ENCODE assay signal across 27 cellular contexts in the genomic region with DNA sequence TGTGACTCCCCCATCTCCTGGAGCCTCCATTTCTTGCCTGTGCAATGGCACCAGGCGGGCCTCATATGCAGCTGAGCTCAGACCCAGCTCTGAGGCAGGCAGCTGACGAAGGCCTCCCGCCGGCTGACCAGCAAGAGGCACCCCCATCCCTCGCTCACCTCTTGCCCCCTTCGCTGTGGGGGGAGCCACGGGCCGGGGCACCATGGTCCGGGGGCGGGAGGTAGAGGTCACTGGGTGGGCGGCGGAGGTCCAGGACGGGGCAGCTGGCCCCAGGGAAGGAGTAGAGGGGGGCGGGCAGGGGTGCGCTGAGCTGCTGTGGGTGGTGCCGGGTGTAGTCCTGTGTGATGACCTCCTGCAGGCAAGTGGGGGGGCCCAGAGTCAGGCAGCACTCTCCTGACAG. TPM values are rescaled to one million over a fixed set of nuclear protein-coding genes. Genes with fewer than 3 reads are reported as not detected.
"Had no signal": no experiment of that assay in that cellular context is flagged by ENCODE, and none has a peak within 500 bp of the region (broad histone marks: within the 10 kb centered on the region; RNA-seq: fewer than 3 reads in every experiment).

No MANE protein-coding gene starts in this region.

- H3K4me3 Mint-ChIP-seq: naive thymus-derived CD8-positive, alpha-beta T cell; natural killer cell treated with Interleukin-12 subunit alpha and Interleukin-12 subunit beta and Interleukin-15 and Interleukin-18, amount 100 ng/mL, for 72 hours; nephron progenitor cell; neural crest cell; stimulated activated effector memory CD8-positive, alpha-beta T cell treated with anti-CD3 and anti-CD28 coated beads, Interleukin-12 subunit alpha, Interleukin-12 subunit beta, amount 100 ng/mL, for 72 hours had no signal

- H3K9me3 Mint-ChIP-seq: naive thymus-derived CD8-positive, alpha-beta T cell; natural killer cell treated with Interleukin-12 subunit alpha and Interleukin-12 subunit beta and Interleukin-15 and Interleukin-18, amount 100 ng/mL, for 72 hours; nephron progenitor cell; neural crest cell; stimulated activated effector memory CD8-positive, alpha-beta T cell treated with anti-CD3 and anti-CD28 coated beads, Interleukin-12 subunit alpha, Interleukin-12 subunit beta, amount 100 ng/mL, for 72 hours; stimulated activated naive B cell treated with anti-CD40 and anti-IgM and Interleukin-4, amounts not matched to agents 10 μg/mL and 1 μg/mL and 100 μg/mL, for 72 hours had no signal

- H3K27ac Mint-ChIP-seq: natural killer cell treated with Interleukin-12 subunit alpha and Interleukin-12 subunit beta and Interleukin-15 and Interleukin-18, amount 100 ng/mL, for 72 hours; nephron progenitor cell; progenitor cell of endocrine pancreas; stimulated activated effector memory CD8-positive, alpha-beta T cell treated with anti-CD3 and anti-CD28 coated beads, Interleukin-12 subunit alpha, Interleukin-12 subunit beta, amount 100 ng/mL, for 72 hours had no signal

- FAIRE-seq: small intestine had no signal

- H3K4me1 Mint-ChIP-seq: neural crest cell; stimulated activated effector memory CD8-positive, alpha-beta T cell treated with anti-CD3 and anti-CD28 coated beads, Interleukin-12 subunit alpha, Interleukin-12 subunit beta, amount 100 ng/mL, for 72 hours; stimulated activated naive B cell treated with anti-CD40 and anti-IgM and Interleukin-4, amounts not matched to agents 10 μg/mL and 1 μg/mL and 100 μg/mL, for 72 hours had no signal

- DNase-seq: naive thymus-derived CD8-positive, alpha-beta T cell; occipital lobe; posterior cingulate gyrus; psoas muscle; right lobe of liver; sigmoid colon; small intestine; stimulated activated CD4-positive, alpha-beta T cell treated with anti-CD3 and anti-CD28 coated beads, Interleukin-15, amount 100 ng/mL, for 24 hours; stimulated activated CD4-positive, alpha-beta T cell treated with anti-CD3 and anti-CD28 coated beads, Interleukin-2, amount 100 ng/mL, for 24 hours; stimulated activated CD4-positive, alpha-beta T cell treated with anti-CD3 and anti-CD28 coated beads, Interleukin-2, amount 100 ng/mL, for 48 hours; stimulated activated CD4-positive, alpha-beta T cell treated with anti-CD3 and anti-CD28 coated beads, Interleukin-4, amount 100 ng/mL, for 24 hours; stimulated activated naive B cell treated with anti-CD40 and anti-IgM and Interleukin-4, amounts not matched to agents 10 μg/mL and 1 μg/mL and 100 μg/mL, for 72 hours; stimulated activated naive CD4-positive, alpha-beta T cell treated with Interleukin-2 at 50 U/mL for 16 hours; stomach; thyroid gland; trophoblast cell had no signal

- H3K9me3 ChIP-seq: ovary, psoas muscle, right lobe of liver, sigmoid colon, stomach, thoracic aorta, thyroid gland, tibial nerve, upper lobe of left lung, vagina had no signal

- H3K4me1 ChIP-seq: parathyroid adenoma, psoas muscle, right lobe of liver, sigmoid colon, stomach, thyroid gland, upper lobe of left lung, vagina had no signal

- H3K27ac ChIP-seq: ovary, parathyroid adenoma, psoas muscle, right lobe of liver, sigmoid colon, stomach, thoracic aorta, thyroid gland, upper lobe of left lung, vagina had no signal

- H2AFZ ChIP-seq: parathyroid adenoma had no signal

- H3K27me3 ChIP-seq: ovary, right lobe of liver, sigmoid colon, stomach, thyroid gland, tibial nerve, upper lobe of left lung, vagina had no signal

- H3K36me3 ChIP-seq: ovary had no signal

- ATAC-seq: naive thymus-derived CD8-positive, alpha-beta T cell; right lobe of liver; stimulated activated effector memory CD8-positive, alpha-beta T cell treated with anti-CD3 and anti-CD28 coated beads, Interleukin-12 subunit alpha, Interleukin-12 subunit beta, amount 100 ng/mL, for 72 hours; stimulated activated naive B cell treated with anti-CD40 and anti-IgM and Interleukin-4, amounts not matched to agents 10 μg/mL and 1 μg/mL and 100 μg/mL, for 72 hours had no signal

- H3K4me3 ChIP-seq: ovary, psoas muscle, right lobe of liver, sigmoid colon, stomach, thoracic aorta, thyroid gland, tibial nerve, upper lobe of left lung, vagina had no signal

- H3K9ac ChIP-seq: parathyroid adenoma had no signal

- H3K27me3 Mint-ChIP-seq: naive thymus-derived CD8-positive, alpha-beta T cell; natural killer cell treated with Interleukin-12 subunit alpha and Interleukin-12 subunit beta and Interleukin-15 and Interleukin-18, amount 100 ng/mL, for 72 hours; progenitor cell of endocrine pancreas; stimulated activated naive B cell treated with anti-CD40 and anti-IgM and Interleukin-4, amounts not matched to agents 10 μg/mL and 1 μg/mL and 100 μg/mL, for 72 hours had no signal

- H3K36me3 Mint-ChIP-seq: natural killer cell treated with Interleukin-12 subunit alpha and Interleukin-12 subunit beta and Interleukin-15 and Interleukin-18, amount 100 ng/mL, for 72 hours had no signal

RNA-seq across cellular contexts. Expression of a gene that starts 39.4 kb away (rescaled TPM):
- total RNA-seq: naive thymus-derived CD8-positive, alpha-beta T cell; natural killer cell treated with Interleukin-12 subunit alpha and Interleukin-12 subunit beta and Interleukin-15 and Interleukin-18, amount 100 ng/mL, for 72 hours had no signal
- polyA plus RNA-seq: naive thymus-derived CD8-positive, alpha-beta T cell had no signal
